Comparison of ENCODE assay signal across 1 cellular context in genomic region chr4:152206185-152206584, GRCh38.
TF ChIP-seq lines count a peak whose summit lies in the region.

No MANE protein-coding gene starts in this region.

TF ChIP-seq in SK-N-SH, 30 proteins besides CTCF, POLR2A, EP300 and RAD21 (continued from another document):
- no peak for TF ChIP-seq MEF2A (IDR thresholded peaks at IDR 0.05; ENCODE audit: borderline replicate concordance, low read depth)
